10 cellular contexts compared by ENCODE assay signal in genomic region chrX:108304210-108304609, GRCh38.
A peak's percentile ranks its signal among the peaks of the same experiment; 100 is the strongest.
DNase-seq lines count a peak whose midpoint lies in the region; ATAC-seq and TF ChIP-seq lines count a peak whose summit lies in the region.
"Had no signal": no experiment of that assay in that cellular context is flagged by ENCODE, and none has a peak within 500 bp of the region (broad histone marks: within the 10 kb centered on the region; RNA-seq: fewer than 3 reads in every experiment).

No MANE protein-coding gene starts in this region.

- H3K27me3 ChIP-seq in gastrocnemius medialis (no peaks in the 10 kb centered on the region), transverse colon (no peaks in the 10 kb centered on the region)
- H3K27me3 ChIP-seq: ovary had no signal

- intact Hi-C loops in gastrocnemius medialis (cut with DNase I; ENCODE audit: low total_unique reads) (loop anchor here (10.0 kb wide), 1 partner anchor 81 kb away; no protein-coding TSS in a partner anchor), transverse colon (cut with DNase I; ENCODE audit: low total_unique reads) (no loop called here)

- TF ChIP-seq CTCF in chondrocyte (IDR thresholded peaks at IDR 0.05) = peak; percentile 71
- TF ChIP-seq CTCF in gastrocnemius medialis (IDR thresholded peaks at IDR 0.05 in 4 of 5, conservative IDR thresholded peaks at IDR 0.05 in 1 of 5) = peak in 4 of 5 experiments; percentile 15 to 49 (median 24)
- TF ChIP-seq CTCF in transverse colon (IDR thresholded peaks at IDR 0.05) = no peak

- no peak for ATAC-seq in gastrocnemius medialis
- no peak for ATAC-seq in naive thymus-derived CD8-positive, alpha-beta T cell

- no peaks in the 10 kb centered on the region for H3K9me3 Mint-ChIP-seq in chondrocyte (ENCODE audit: low read depth)
- no peaks in the 10 kb centered on the region for H3K9me3 Mint-ChIP-seq in naive thymus-derived CD8-positive, alpha-beta T cell

- H3K4me3 ChIP-seq in gastrocnemius medialis (no peak overlapping the region), transverse colon (no peak overlapping the region)
- H3K4me3 ChIP-seq: BLaER1 treated with 17β-estradiol and CSF1 and Interleukin-3, amounts not matched to agents 10 nM and 100 nM; ovary had no signal

- peak; percentile 53 for DNase-seq in NCI-H82 (lab: John Stamatoyannopoulos, UW)
- no peak for DNase-seq in NCI-H82 treated with DMSO at 0.1 percent for 48 hours (lab: John Stamatoyannopoulos, UW; ENCODE audit: unreplicated experiment)
- peak; percentile 35 for DNase-seq in NAMALWA (ENCODE audit: low spot score)
- no peak for DNase-seq in chondrocyte (ENCODE audit: low spot score)
- DNase-seq in gastrocnemius medialis = no peak
- DNase-seq in transverse colon = no peak
- no peak for DNase-seq in naive thymus-derived CD8-positive, alpha-beta T cell
- DNase-seq in dedifferentiated amniotic fluid mesenchymal stem cell (ENCODE audit: extremely low spot score) = no peak
- DNase-seq: ovary had no signal

- H3K4me1 Mint-ChIP-seq in chondrocyte (ENCODE audit: low read depth) = peaks cover 16% of the 10 kb centered on the region
- H3K4me1 Mint-ChIP-seq in naive thymus-derived CD8-positive, alpha-beta T cell = peaks cover 0 to 3% (median 0%) of the 10 kb centered on the region in 4 donors

- H3K36me3 Mint-ChIP-seq in chondrocyte (ENCODE audit: low read depth) = no peaks in the 10 kb centered on the region
- no peaks in the 10 kb centered on the region for H3K36me3 Mint-ChIP-seq in naive thymus-derived CD8-positive, alpha-beta T cell

- TF ChIP-seq EP300 in transverse colon (IDR thresholded peaks at IDR 0.05; ENCODE audit: low read depth) = no peak

- POLR2A ChIA-PET in naive thymus-derived CD8-positive, alpha-beta T cell (lab: Charles Lee) = no interaction called here

- no peak overlapping the region for H3K27ac ChIP-seq in gastrocnemius medialis
- no peak overlapping the region for H3K27ac ChIP-seq in transverse colon
- H3K27ac ChIP-seq: BLaER1 treated with 17β-estradiol and CSF1 and Interleukin-3, amounts not matched to agents 10 nM and 100 nM; ovary had no signal

- no peaks in the 10 kb centered on the region for H3K27me3 Mint-ChIP-seq in chondrocyte (ENCODE audit: low read depth)
- H3K27me3 Mint-ChIP-seq in naive thymus-derived CD8-positive, alpha-beta T cell = no peaks in the 10 kb centered on the region

- H3K27ac Mint-ChIP-seq in chondrocyte (ENCODE audit: unreplicated experiment) = no peak overlapping the region
- H3K27ac Mint-ChIP-seq in naive thymus-derived CD8-positive, alpha-beta T cell = no peak overlapping the region

- H3K36me3 ChIP-seq in gastrocnemius medialis (no peaks in the 10 kb centered on the region), transverse colon (no peaks in the 10 kb centered on the region)
- H3K36me3 ChIP-seq: BLaER1 treated with 17β-estradiol and CSF1 and Interleukin-3, amounts not matched to agents 10 nM and 100 nM; ovary had no signal

- in situ Hi-C loops in gastrocnemius medialis (cut with MboI; ENCODE audit: low sequenced_read_pairs in 4 of 4) (no loop called here), transverse colon (cut with MboI; ENCODE audit: low pct_ligation_motif_present in 1 of 4, low pct_unique_long_range_greater_than_20kb in 1 of 4, low sequenced_read_pairs in 3 of 4) (no loop called here)

- TF ChIP-seq POLR2A in gastrocnemius medialis (IDR thresholded peaks at IDR 0.05) = no peak
- no peak for TF ChIP-seq POLR2A in transverse colon (IDR thresholded peaks at IDR 0.05)

- H3K4me3 Mint-ChIP-seq in chondrocyte (ENCODE audit: unreplicated experiment) = no peak overlapping the region
- H3K4me3 Mint-ChIP-seq in naive thymus-derived CD8-positive, alpha-beta T cell = no peak overlapping the region

- WGBS in transverse colon (ENCODE audit: low coverage in 1 of 2), 2 donors = 9 to 17% methylated on average over 1 to 5 of the region's 5 CpGs

- H3K9me3 ChIP-seq in gastrocnemius medialis (no peaks in the 10 kb centered on the region), transverse colon (no peaks in the 10 kb centered on the region)
- H3K9me3 ChIP-seq: BLaER1 treated with 17β-estradiol and CSF1 and Interleukin-3, amounts not matched to agents 10 nM and 100 nM; ovary had no signal

- H3K4me1 ChIP-seq in gastrocnemius medialis = peaks cover 6% of the 10 kb centered on the region in 2 donors
- no peaks in the 10 kb centered on the region for H3K4me1 ChIP-seq in transverse colon

Comparison
In these comparisons a context has a peak if more than half of its experiments do, and no peak if none do; other contexts are left out.
1. DNase-seq: peak in NCI-H82 (single experiment) and NAMALWA (single experiment); none in NCI-H82 treated with DMSO at 0.1 percent for 48 hours (single experiment), chondrocyte (single experiment), gastrocnemius medialis (0 of 2), transverse colon (single experiment), naive thymus-derived CD8-positive, alpha-beta T cell (0 of 10) and dedifferentiated amniotic fluid mesenchymal stem cell (single experiment).
2. CTCF ChIP-seq: peak in chondrocyte (single experiment) and gastrocnemius medialis (4 of 5); none in transverse colon (0 of 5).